In the genomic region with DNA sequence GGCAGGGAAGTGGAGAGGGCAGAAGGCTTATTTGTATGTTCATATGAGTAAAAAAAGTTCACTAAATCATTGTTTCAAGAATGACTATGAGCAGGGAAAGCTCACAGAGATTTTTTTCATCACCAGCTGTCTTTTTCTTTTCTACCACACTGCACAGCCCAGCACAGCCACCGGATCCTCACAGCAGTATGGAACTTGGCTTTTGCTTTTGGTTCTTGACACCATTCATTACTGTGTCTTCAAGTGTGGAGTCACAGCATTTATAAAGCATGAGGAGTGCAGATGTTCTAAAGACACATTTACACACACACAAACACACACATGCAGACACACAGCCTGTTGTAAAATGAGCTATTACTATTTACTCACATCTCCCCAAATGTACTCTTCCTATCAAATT, we compare ENCODE assay signal across 16 cellular contexts.
DNase-seq lines count a peak whose midpoint lies in the region; ATAC-seq and TF ChIP-seq lines count a peak whose summit lies in the region.
"Had no signal": no experiment of that assay in that cellular context is flagged by ENCODE, and none has a peak within 500 bp of the region (broad histone marks: within the 10 kb centered on the region; RNA-seq: fewer than 3 reads in every experiment).

No MANE protein-coding gene starts in this region.

- ATAC-seq in HG02610 (IDR thresholded peaks at IDR 0.05; ENCODE audit: unreplicated experiment) (peak; percentile 62), HG03196 (IDR thresholded peaks at IDR 0.05; ENCODE audit: unreplicated experiment) (no peak), GM19455 (IDR thresholded peaks at IDR 0.05; ENCODE audit: unreplicated experiment) (no peak)
- ATAC-seq: lower lobe of right lung; sciatic nerve; stimulated activated memory B cell treated with anti-CD40 and anti-IgM and Interleukin-4, amounts not matched to agents 10 μg/mL and 1 μg/mL and 100 μg/mL, for 72 hours had no signal

- H3K4me2 ChIP-seq in osteoblast (ENCODE audit: insufficient read depth, low read length), result no peak overlapping the region

- H3K9me3 ChIP-seq in osteoblast (ENCODE audit: low read depth, low read length), result no peaks in the 10 kb centered on the region
- H3K9me3 ChIP-seq: lower lobe of right lung, SJCRH30 had no signal

- no peaks in the 10 kb centered on the region for H3K79me2 ChIP-seq in osteoblast (ENCODE audit: insufficient read depth, low read length)

- peak overlapping the region; percentile 71 for H2AFZ ChIP-seq in osteoblast (ENCODE audit: low read length)

- H3K36me3 ChIP-seq in osteoblast (ENCODE audit: insufficient read depth, low read length), result no peaks in the 10 kb centered on the region
- H3K36me3 ChIP-seq: lower lobe of right lung, SJCRH30 had no signal

- H3K4me3 ChIP-seq in osteoblast (ENCODE audit: insufficient read depth, low read length), result no peak overlapping the region
- H3K4me3 ChIP-seq: lower lobe of right lung, SJCRH30 had no signal

- no peaks in the 10 kb centered on the region for H4K20me1 ChIP-seq in osteoblast (ENCODE audit: insufficient read depth, low read length)

- TF ChIP-seq CTCF in osteoblast (IDR thresholded peaks at IDR 0.05; ENCODE audit: extremely low read depth, low read depth, low read length), result no peak

- H3K27me3 ChIP-seq in osteoblast (ENCODE audit: insufficient read depth, low read length), result no peaks in the 10 kb centered on the region
- H3K27me3 ChIP-seq: SJCRH30 had no signal

- H3K27ac ChIP-seq in osteoblast (ENCODE audit: low read depth, low read length), result no peak overlapping the region
- H3K27ac ChIP-seq: lower lobe of right lung, SJCRH30 had no signal

- DNase-seq in DMS53 (lab: John Stamatoyannopoulos, UW) (peak; percentile 36), DMS53 treated with DMSO at 0.1 percent for 48 hours (lab: John Stamatoyannopoulos, UW; ENCODE audit: unreplicated experiment) (no peak), RPMI7951 (ENCODE audit: low read depth) (peak; percentile 30), osteoblast (ENCODE audit: insufficient read length, low spot score, missing footprints) (no peak), NCI-H748 (lab: John Stamatoyannopoulos, UW; ENCODE audit: unreplicated experiment) (no peak)
- DNase-seq: 8988T; effector CD8-positive, alpha-beta T cell; GOT3; lower lobe of right lung; NCI-H2081; SJCRH30 had no signal

- H3K4me1 ChIP-seq in osteoblast (ENCODE audit: insufficient read depth, low read length), result peaks cover 28% of the 10 kb centered on the region
- H3K4me1 ChIP-seq: lower lobe of right lung had no signal

Comparison
In these comparisons a context has a peak if more than half of its experiments do, and no peak if none do; other contexts are left out.
1. DNase-seq: peak in DMS53 (single experiment) and RPMI7951 (single experiment); none in DMS53 treated with DMSO at 0.1 percent for 48 hours (single experiment), osteoblast (single experiment) and NCI-H748 (single experiment).